ENCODE assay signal across 23 cellular contexts in the genomic region with DNA sequence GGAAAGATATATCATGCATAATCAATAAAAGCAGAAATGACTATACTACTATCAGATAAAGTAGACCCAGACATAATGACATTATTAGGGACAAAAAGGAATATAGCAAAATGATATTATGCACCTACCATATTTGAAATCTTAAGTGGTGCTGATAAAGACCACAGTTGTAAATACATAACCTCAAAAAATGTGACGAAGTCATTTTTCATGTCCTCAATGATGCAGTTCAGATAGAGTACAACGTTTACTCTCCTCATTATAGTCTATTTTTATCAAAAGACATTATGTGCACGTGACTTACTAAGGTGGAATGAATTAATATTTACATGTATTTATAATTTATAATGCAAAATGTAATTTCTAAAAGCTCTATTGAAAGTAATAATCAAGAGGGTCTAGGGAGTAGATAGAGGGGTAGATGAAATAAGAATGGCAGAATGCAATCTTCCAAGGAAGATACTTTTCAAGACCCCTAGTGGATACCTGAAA.
A peak's percentile ranks its signal among the peaks of the same experiment; 100 is the strongest.
DNase-seq lines count a peak whose midpoint lies in the region; ATAC-seq and TF ChIP-seq lines count a peak whose summit lies in the region.
"Had no signal": no experiment of that assay in that cellular context is flagged by ENCODE, and none has a peak within 500 bp of the region (broad histone marks: within the 10 kb centered on the region; RNA-seq: fewer than 3 reads in every experiment).

No MANE protein-coding gene starts in this region.

- H3K23ac ChIP-seq in mesendoderm (ENCODE audit: low read length) = no peak overlapping the region

- POLR2A ChIA-PET in SK-N-SH (lab: Yijun Ruan, JAX) (no interaction called here), PC-3 (lab: Charles Lee; ENCODE audit: unreplicated experiment) (no interaction called here)

- no peak overlapping the region for H3K56ac ChIP-seq in mesendoderm (ENCODE audit: low read length)

- H4K20me1 ChIP-seq in SK-N-SH (ENCODE audit: insufficient read depth) (no peaks in the 10 kb centered on the region), PC-3 (ENCODE audit: low read length) (no peaks in the 10 kb centered on the region)

- H4K5ac ChIP-seq in mesendoderm (ENCODE audit: low read length) = no peak overlapping the region

- H2AFZ ChIP-seq in SK-N-SH (ENCODE audit: low read depth) (no peak overlapping the region), PC-3 (ENCODE audit: low read length) (no peak overlapping the region)

- H3K9me3 ChIP-seq in SK-N-SH (no peaks in the 10 kb centered on the region), PC-3 (ENCODE audit: low read length) (no peaks in the 10 kb centered on the region), skeletal muscle satellite cell (replicated peaks; ENCODE audit: low read length) (no peaks in the 10 kb centered on the region)

- H3K4me2 ChIP-seq in SK-N-SH (peak overlapping the region; percentile 65; the same call in 1 of the 2 replicates), PC-3 (ENCODE audit: low read length) (peak overlapping the region; percentile 54), skeletal muscle satellite cell (ENCODE audit: low read length) (peak overlapping the region; percentile 24), mesendoderm (ENCODE audit: low read length) (no peak overlapping the region)

- H3K9ac ChIP-seq in SK-N-SH (no peak overlapping the region; the same call in 1 of the 2 replicates), PC-3 (ENCODE audit: low read length) (no peak overlapping the region), skeletal muscle satellite cell (ENCODE audit: low read depth, low read length) (no peak overlapping the region), mesendoderm (ENCODE audit: low read length) (no peak overlapping the region)

- TF ChIP-seq EP300 in SK-N-SH (IDR thresholded peaks at IDR 0.05; ENCODE audit: borderline replicate concordance in 1 of 2, low read depth in 1 of 2, low read length in 1 of 2) = no peak

- peak overlapping the region; percentile 73 to 81 for H3K27ac ChIP-seq in SK-N-SH (ENCODE audit: low read depth in 2 of 2, low read length in 1 of 2)
- H3K27ac ChIP-seq in PC-3 (ENCODE audit: low read length) = peak overlapping the region; percentile 62
- peak overlapping the region; percentile 87 for H3K27ac ChIP-seq in brain microvascular endothelial cell
- no peak overlapping the region for H3K27ac ChIP-seq in mesendoderm (ENCODE audit: low read depth, low read length)
- H3K27ac ChIP-seq: 22Rv1 had no signal

- H2AK5ac ChIP-seq in mesendoderm (ENCODE audit: low read length) = no peak overlapping the region

- DNase-seq in SK-N-SH (no peak), PC-3 (no peak), brain microvascular endothelial cell (no peak), mesendoderm (no peak)
- DNase-seq: AML-193; C1 segment of cervical spinal cord; CD8-positive, alpha-beta T cell; DMS153; GDM1; H7; KG1; NCI-H1092 treated with DMSO at 0.1 percent for 48 hours; NCI-H1436 treated with DMSO at 0.1 percent for 48 hours; NCI-H1930; NCI-H510A; NCI-H748 treated with DMSO at 0.1 percent for 48 hours; NK-92 treated with Interleukin-12 subunit alpha and Interleukin-12 subunit beta, amount 100 ng/mL, for 24 hours; Right ventricle myocardium superior had no signal

- H4K8ac ChIP-seq in mesendoderm (ENCODE audit: low read depth, low read length) = no peak overlapping the region

- no TSS peak for BruUV-seq in PC-3 (replicated peaks; lab: Mats Ljungman, UMichigan)

- H3K9me2 ChIP-seq in SK-N-SH = no peaks in the 10 kb centered on the region
- no peaks in the 10 kb centered on the region for H3K9me2 ChIP-seq in PC-3 (replicated peaks; ENCODE audit: low read length)

- no peak overlapping the region for H3K4me3 ChIP-seq in SK-N-SH (ENCODE audit: low read depth in 2 of 2, low read length in 1 of 2)
- no peak overlapping the region for H3K4me3 ChIP-seq in PC-3 (ENCODE audit: low read length)
- H3K4me3 ChIP-seq in brain microvascular endothelial cell (ENCODE audit: low read depth, low read length) = no peak overlapping the region
- H3K4me3 ChIP-seq in skeletal muscle satellite cell (ENCODE audit: low read length) = no peak overlapping the region
- H3K4me3 ChIP-seq in mesendoderm (ENCODE audit: low read length) = no peak overlapping the region

- no peak for TF ChIP-seq RAD21 in SK-N-SH (IDR thresholded peaks at IDR 0.05; ENCODE audit: low read length)

- H3K79me2 ChIP-seq in SK-N-SH (ENCODE audit: insufficient read depth) (no peaks in the 10 kb centered on the region), PC-3 (ENCODE audit: low read length) (no peaks in the 10 kb centered on the region), mesendoderm (ENCODE audit: control insufficient read depth, insufficient read depth, low read length) (no peaks in the 10 kb centered on the region)

- ATAC-seq in SK-N-SH treated with all-trans-retinoic acid at 6 μM for 48 hours (no peak), PC-3 (no peak), HG03565 (IDR thresholded peaks at IDR 0.05; ENCODE audit: unreplicated experiment) (no peak), GM19324 (IDR thresholded peaks at IDR 0.05; ENCODE audit: low FRiP score, unreplicated experiment) (no peak)
- ATAC-seq: CD8-positive, alpha-beta T cell had no signal

- H3K4me1 ChIP-seq in SK-N-SH (ENCODE audit: control insufficient read depth in 1 of 2, insufficient read depth in 2 of 2, low read depth in 1 of 2, low read length in 1 of 2) = peaks cover 5 to 30% of the 10 kb centered on the region in 2 experiments
- H3K4me1 ChIP-seq in PC-3 (ENCODE audit: insufficient read depth, low read length) = peaks cover 46% of the 10 kb centered on the region
- peaks cover 32% of the 10 kb centered on the region for H3K4me1 ChIP-seq in skeletal muscle satellite cell (ENCODE audit: control insufficient read depth, insufficient read depth, low read length)
- H3K4me1 ChIP-seq in mesendoderm (ENCODE audit: control insufficient read depth, low read depth, low read length) = no peaks in the 10 kb centered on the region

- TF ChIP-seq CTCF in SK-N-SH (IDR thresholded peaks at IDR 0.05) (no peak; the same call in 1 of the 2 replicates), PC-3 (conservative IDR thresholded peaks at IDR 0.05; ENCODE audit: low read depth, low read length) (no peak), brain microvascular endothelial cell (IDR thresholded peaks at IDR 0.05; ENCODE audit: low read depth, low read length, missing control alignments) (no peak)

- H3K18ac ChIP-seq in mesendoderm (ENCODE audit: low read length) = no peak overlapping the region

- 32% methylated on average over 3 of the region's 3 CpGs for WGBS in SK-N-SH (ENCODE audit: low lambda C conversion rate)
- no CpG with 5 or more reads among the region's 3 CpGs for WGBS in mesendoderm (ENCODE audit: extremely low coverage, insufficient coverage, low lambda C conversion rate)

- H3K79me1 ChIP-seq in mesendoderm (ENCODE audit: low read length) = no peaks in the 10 kb centered on the region

- intact Hi-C loops in PC-3 (cut with micrococcal nuclease) = loop anchor here (1.0 to 10.0 kb wide), 4 partner anchors 62 to 446 kb away; a partner anchor contains a TSS

- H3K36me3 ChIP-seq in SK-N-SH (replicated peaks in 1 of 2; ENCODE audit: control insufficient read depth in 1 of 2, insufficient read depth in 2 of 2, low read length in 1 of 2) (no peaks in the 10 kb centered on the region), PC-3 (ENCODE audit: low read depth, low read length) (no peaks in the 10 kb centered on the region), brain microvascular endothelial cell (replicated peaks) (no peaks in the 10 kb centered on the region), skeletal muscle satellite cell (ENCODE audit: insufficient read depth, low read length) (no peaks in the 10 kb centered on the region), mesendoderm (ENCODE audit: control insufficient read depth, insufficient read depth, low read length) (no peaks in the 10 kb centered on the region)

- no peaks in the 10 kb centered on the region for H3K27me3 ChIP-seq in SK-N-SH (ENCODE audit: insufficient read depth)
- no peaks in the 10 kb centered on the region for H3K27me3 ChIP-seq in PC-3 (ENCODE audit: low read length)
- no peaks in the 10 kb centered on the region for H3K27me3 ChIP-seq in brain microvascular endothelial cell (replicated peaks)
- no peaks in the 10 kb centered on the region for H3K27me3 ChIP-seq in skeletal muscle satellite cell (ENCODE audit: control insufficient read depth, insufficient read depth, low read length)
- no peaks in the 10 kb centered on the region for H3K27me3 ChIP-seq in mesendoderm (ENCODE audit: insufficient read depth, low read length, poor library complexity)

- H3F3A ChIP-seq in SK-N-SH (replicated peaks; ENCODE audit: insufficient read depth) = peaks cover 39% of the 10 kb centered on the region
- H3F3A ChIP-seq in PC-3 (ENCODE audit: low read length, unreplicated experiment) = no peaks in the 10 kb centered on the region

- no peak overlapping the region for H2BK5ac ChIP-seq in mesendoderm (ENCODE audit: low read length)

- no peak overlapping the region for H2BK120ac ChIP-seq in mesendoderm (ENCODE audit: low read depth, low read length)

- in situ Hi-C loops in brain microvascular endothelial cell (cut with HindIII; ENCODE audit: low pct_ligation_motif_present, low sequenced_read_pairs) = loop anchor here (25.0 kb wide), 1 partner anchor 143 kb away; no protein-coding TSS in a partner anchor

- no peak overlapping the region for H2BK15ac ChIP-seq in mesendoderm (replicated peaks; ENCODE audit: low read depth)

- CTCF ChIA-PET in SK-N-SH (lab: Yijun Ruan, JAX) (interaction anchor here (1.7 kb wide), 1 partner anchor 12 kb away, joined by 4 read pairs; no protein-coding TSS in a partner anchor), PC-3 (lab: Charles Lee) (interaction anchor here (1.0 kb wide), 1 partner anchor 14 kb away, joined by 3 read pairs; no protein-coding TSS in a partner anchor)

- no peak overlapping the region for H3K4ac ChIP-seq in mesendoderm (ENCODE audit: low read depth, low read length)

TF ChIP-seq in SK-N-SH, 30 proteins besides CTCF, POLR2A, EP300 and RAD21 (continues in another document):
- no peak for TF ChIP-seq GATA2 (CRISPR knock-in tag; IDR thresholded peaks at IDR 0.05)
- TF ChIP-seq CHD2 (IDR thresholded peaks at IDR 0.05; ENCODE audit: low read length, partially characterized antibody) = no peak

TF ChIP-seq in SK-N-SH treated with all-trans-retinoic acid at 6 μM for 48 hours, 23 proteins besides CTCF, POLR2A, EP300 and RAD21:
- TF ChIP-seq TCF4 (CRISPR knock-in tag; IDR thresholded peaks at IDR 0.05; ENCODE audit: borderline replicate concordance) (no peak), ARNTL (CRISPR knock-in tag; IDR thresholded peaks at IDR 0.05; ENCODE audit: borderline replicate concordance, low read depth) (no peak)
TF ChIP-seq in SK-N-SH treated with all-trans-retinoic acid at 6 μM for 48 hours: peak in this region for 0.
